Comparison of ENCODE assay signal across 8 cellular contexts in the genomic region with DNA sequence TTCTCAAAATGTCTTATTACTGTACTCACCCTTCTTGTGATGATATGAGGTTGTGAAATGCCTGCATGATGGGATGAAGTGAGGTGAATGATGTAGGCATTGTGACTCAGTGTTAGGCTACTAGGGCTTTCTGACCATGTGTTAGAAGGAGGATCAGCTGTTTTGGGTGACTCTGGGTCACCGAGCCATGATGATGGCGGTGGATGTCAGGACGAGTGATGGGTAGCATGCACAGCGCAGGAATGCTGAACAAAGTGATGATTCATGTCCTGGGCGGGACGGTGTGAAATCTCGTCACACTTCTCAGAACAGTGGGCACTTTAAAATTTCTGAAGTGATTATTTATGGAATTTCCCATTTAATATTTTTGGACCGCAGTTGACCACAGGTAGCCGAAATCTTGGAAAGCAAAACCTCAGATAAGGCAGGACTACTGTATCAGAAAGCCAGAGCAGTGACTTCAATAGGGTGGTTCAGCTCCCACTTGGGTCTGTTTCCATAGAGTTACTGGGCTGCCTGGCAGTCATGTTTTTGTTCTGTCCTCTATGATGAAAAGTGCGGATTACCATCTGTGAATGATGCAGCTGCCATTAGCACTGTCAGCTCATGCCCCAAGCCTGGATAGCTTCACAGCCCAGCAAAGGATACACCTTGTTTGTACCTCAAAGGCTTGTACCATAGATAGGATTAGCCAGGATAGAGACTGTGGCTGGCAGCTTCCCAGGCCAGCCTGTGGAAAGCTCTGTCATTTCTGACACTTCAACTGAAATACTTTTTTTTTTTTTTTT. TPM values are rescaled to one million over a fixed set of nuclear protein-coding genes. Genes with fewer than 3 reads are reported as not detected.
DNase-seq lines count a peak whose midpoint lies in the region; ATAC-seq, FAIRE-seq and TF ChIP-seq lines count a peak whose summit lies in the region.

No MANE protein-coding gene starts in this region.

- no peak overlapping the region for H2AFZ ChIP-seq in PC-3 (ENCODE audit: low read length)

- H3K36me3 ChIP-seq in BLaER1, result no peaks in the 10 kb centered on the region
- 0 out of 2 replicates have a peak, but pooled peaks cover 3% of the 10 kb centered on the region for H3K36me3 ChIP-seq in PC-3 (ENCODE audit: low read depth, low read length)
- H3K36me3 ChIP-seq in bronchial epithelial cell (ENCODE audit: control insufficient read depth, insufficient read depth, low read length), result peaks cover 27% of the 10 kb centered on the region
- peaks cover 0 to 32% (median 5%) of the 10 kb centered on the region in 3 donors for H3K36me3 ChIP-seq in tibial nerve

- POLR2A ChIA-PET in PC-3 (lab: Charles Lee; ENCODE audit: unreplicated experiment), result interaction anchor here (0.6 kb wide), 1 partner anchor 82 kb away, joined by 9 read pairs; no protein-coding TSS in a partner anchor

- 61 to 77% methylated on average over 10 of the region's 10 CpGs for WGBS in tibial nerve, 2 donors

- intact Hi-C loops in PC-3 (cut with micrococcal nuclease), result loop anchor here (1.0 kb wide), 1 partner anchor 12 kb away; no protein-coding TSS in a partner anchor

- DNase-seq in PC-3, result peak; percentile 87
- DNase-seq in bronchial epithelial cell (ENCODE audit: low read depth), result peak; percentile 99
- peak; percentile 90 for DNase-seq in non-pigmented ciliary epithelial cell (ENCODE audit: low read depth)
- no peak for DNase-seq in amniotic stem cell (lab: John Stamatoyannopoulos, UW)
- DNase-seq in tibial nerve (ENCODE audit: low spot score in 2 of 2), result no peak
- no peak for DNase-seq in GF-D8 (lab: John Stamatoyannopoulos, UW)

- H3K4me2 ChIP-seq in BLaER1 (peak overlapping the region; percentile 63), PC-3 (ENCODE audit: low read length) (peak overlapping the region; percentile 33; the same call in 1 of the 2 replicates)

- H3K79me2 ChIP-seq in PC-3 (ENCODE audit: low read length), result no peaks in the 10 kb centered on the region

- no peak for TF ChIP-seq POLR2A in tibial nerve (IDR thresholded peaks at IDR 0.05)

- H3K4me3 ChIP-seq in BLaER1, result no peak overlapping the region
- H3K4me3 ChIP-seq in PC-3 (ENCODE audit: low read length), result no peak overlapping the region
- no peak overlapping the region for H3K4me3 ChIP-seq in bronchial epithelial cell (ENCODE audit: low read depth, low read length)
- H3K4me3 ChIP-seq in tibial nerve, result no peak overlapping the region

- TSS peak; percentile 63 for BruUV-seq in PC-3 (replicated peaks; lab: Mats Ljungman, UMichigan)

- H3K27ac ChIP-seq in BLaER1 (no peak overlapping the region), PC-3 (ENCODE audit: low read length) (peak overlapping the region; percentile 91), tibial nerve (peak overlapping the region in 2 of 4 donors; percentile 67 to 86)

- TF ChIP-seq EP300 in tibial nerve (IDR thresholded peaks at IDR 0.05), result peak in 1 of 2 donors; percentile 43

- H3K27me3 ChIP-seq in BLaER1 (no peaks in the 10 kb centered on the region), PC-3 (ENCODE audit: low read length) (no peaks in the 10 kb centered on the region), bronchial epithelial cell (ENCODE audit: control insufficient read depth, insufficient read depth, low read length) (no peaks in the 10 kb centered on the region), tibial nerve (no peaks in the 10 kb centered on the region)

- peaks cover 7% of the 10 kb centered on the region for H3F3A ChIP-seq in PC-3 (ENCODE audit: low read length, unreplicated experiment)

- H3K4me1 ChIP-seq in BLaER1, result peaks cover 20% of the 10 kb centered on the region
- H3K4me1 ChIP-seq in PC-3 (ENCODE audit: insufficient read depth, low read length), result peaks cover 34% of the 10 kb centered on the region
- peaks cover 0 to 96% (median 62%) of the 10 kb centered on the region in 4 donors for H3K4me1 ChIP-seq in tibial nerve

- CTCF ChIA-PET in PC-3 (lab: Charles Lee), result interaction anchor here (0.7 kb wide), 1 partner anchor 9 kb away, joined by 5 read pairs; no protein-coding TSS in a partner anchor

- H3K9me2 ChIP-seq in PC-3 (replicated peaks; ENCODE audit: low read length), result no peaks in the 10 kb centered on the region

- TF ChIP-seq CTCF in PC-3 (conservative IDR thresholded peaks at IDR 0.05; ENCODE audit: low read depth, low read length), result no peak
- no peak for TF ChIP-seq CTCF in bronchial epithelial cell (IDR thresholded peaks at IDR 0.05; ENCODE audit: insufficient read depth, low read length, severe bottlenecking)
- TF ChIP-seq CTCF in tibial nerve (IDR thresholded peaks at IDR 0.05), result no peak

- ATAC-seq in PC-3 (peak; percentile 74), HG03135 (IDR thresholded peaks at IDR 0.05; ENCODE audit: unreplicated experiment) (no peak)

- H4K20me1 ChIP-seq in BLaER1 (no peaks in the 10 kb centered on the region), PC-3 (ENCODE audit: low read length) (no peaks in the 10 kb centered on the region)

- no peaks in the 10 kb centered on the region for H3K9me3 ChIP-seq in BLaER1
- H3K9me3 ChIP-seq in PC-3 (ENCODE audit: low read length), result no peaks in the 10 kb centered on the region
- no peaks in the 10 kb centered on the region for H3K9me3 ChIP-seq in tibial nerve

- H3K9ac ChIP-seq in BLaER1 (no peak overlapping the region), PC-3 (ENCODE audit: low read length) (peak overlapping the region; percentile 19; the same call in 1 of the 2 replicates)

- peak; percentile 99 for FAIRE-seq in bronchial epithelial cell (lab: Jason Lieb, UNC)

RNA-seq across cellular contexts. Expression of a gene that starts 26.6 kb away (rescaled TPM):
- 16.1 and 43.3 TPM in 2 replicates for total RNA-seq in PC-3 (2014; rRNA removed)
- 47.9 and 70.0 TPM in 2 replicates for total RNA-seq in bronchial epithelial cell
- total RNA-seq in tibial nerve, result 10 to 100 TPM; 31.6 to 53.7 (median 33.5) TPM

Comparison
In these comparisons a context has a peak if more than half of its experiments do, and no peak if none do; other contexts are left out.
1. DNase-seq: peak in PC-3 (single experiment), bronchial epithelial cell (single experiment) and non-pigmented ciliary epithelial cell (single experiment); none in amniotic stem cell (single experiment), tibial nerve (0 of 2) and GF-D8 (single experiment).